Comparison of ENCODE assay signal across 20 cellular contexts in the genomic region with DNA sequence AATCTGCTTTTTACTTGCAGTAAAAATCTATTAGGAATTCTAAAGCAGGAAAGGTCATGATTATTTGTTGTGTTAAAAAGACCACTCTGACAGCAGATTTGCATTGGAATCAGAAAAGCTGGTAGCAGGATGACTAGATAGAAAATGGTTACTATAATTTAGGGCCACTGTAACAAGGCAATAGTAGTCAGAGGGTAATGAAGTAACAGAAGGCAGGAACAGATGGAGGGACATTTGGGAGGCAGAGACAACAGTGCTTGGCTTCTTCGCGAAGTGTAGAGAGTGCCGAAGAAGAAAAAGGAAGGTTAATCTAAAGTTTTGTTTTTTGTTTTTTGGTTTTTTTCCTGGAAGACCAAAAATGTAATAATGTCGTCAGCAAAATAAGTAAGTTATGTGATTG.
A peak's percentile ranks its signal among the peaks of the same experiment; 100 is the strongest.
DNase-seq lines count a peak whose midpoint lies in the region; ATAC-seq and TF ChIP-seq lines count a peak whose summit lies in the region.
"Had no signal": no experiment of that assay in that cellular context is flagged by ENCODE, and none has a peak within 500 bp of the region (broad histone marks: within the 10 kb centered on the region; RNA-seq: fewer than 3 reads in every experiment).

No MANE protein-coding gene starts in this region.

- no peak overlapping the region for H4K91ac ChIP-seq in H9 (ENCODE audit: insufficient read length, low read depth, low read length)

- no peaks in the 10 kb centered on the region for H4K20me1 ChIP-seq in H9 (ENCODE audit: control insufficient read depth, insufficient read depth, insufficient read length)
- H4K20me1 ChIP-seq in osteoblast (ENCODE audit: insufficient read depth, low read length): no peaks in the 10 kb centered on the region

- no peaks in the 10 kb centered on the region; a peak in 1 of 5 replicates for H3K9me3 Mint-ChIP-seq in H9

- H3K14ac ChIP-seq in H9 (ENCODE audit: insufficient read depth, low read length): no peak overlapping the region

- no CpG with 5 or more reads among the region's 4 CpGs for WGBS in H9 (ENCODE audit: extremely low coverage, insufficient read length, low lambda C conversion rate)

- H3K27ac ChIP-seq in H9 (ENCODE audit: insufficient read length, low read depth, low read length) (no peak overlapping the region), osteoblast (ENCODE audit: low read depth, low read length) (no peak overlapping the region)
- H3K27ac ChIP-seq: GM23248 had no signal

- no peak overlapping the region for H3K9ac ChIP-seq in H9 (ENCODE audit: extremely low read depth, insufficient read length, low read length)
- H3K9ac ChIP-seq: GM23248 had no signal

- no peak overlapping the region for H2BK20ac ChIP-seq in H9 (ENCODE audit: low read depth, low read length, poor library complexity, severe bottlenecking)

- DNase-seq in H9 (no peak), NCI-H446 (lab: John Stamatoyannopoulos, UW) (peak; percentile 78 to 85), cerebellar cortex (ENCODE audit: low spot score) (peak; percentile 96), osteoblast (ENCODE audit: insufficient read length, low spot score, missing footprints) (peak; percentile 34), SK-N-DZ (ENCODE audit: low spot score) (no peak)
- DNase-seq in activated CD8-positive, alpha-beta memory T cell treated with anti-CD3 and anti-CD28 coated beads for 24 hours: no peak
- DNase-seq: AML-193; DND-41; GM23248; Kasumi-1; MG63; NCI-H1048; NCI-H1436; NCI-H2029 treated with DMSO at 0.1 percent for 48 hours; NCI-H510A treated with DMSO at 0.1 percent for 48 hours; NK-92 treated with Interleukin-12 subunit alpha and Interleukin-12 subunit beta, amount 100 ng/mL, for 24 hours; SW 1271 had no signal

- H3K79me1 ChIP-seq in H9 (ENCODE audit: insufficient read depth, low read depth, low read length, poor library complexity, severe bottlenecking): no peaks in the 10 kb centered on the region

- no peaks in the 10 kb centered on the region for H3K9me3 ChIP-seq in H9 (ENCODE audit: control insufficient read depth, low read depth, low read length)
- H3K9me3 ChIP-seq in osteoblast (ENCODE audit: low read depth, low read length): no peaks in the 10 kb centered on the region
- H3K9me3 ChIP-seq: MG63 had no signal

- no peak overlapping the region for H3K56ac ChIP-seq in H9 (ENCODE audit: insufficient read length, low read depth, low read length)

- no peak overlapping the region for H3K4me3 Mint-ChIP-seq in H9
- H3K4me3 Mint-ChIP-seq: CD14-positive monocyte had no signal

- H3K36me3 Mint-ChIP-seq in H9 (ENCODE audit: insufficient read depth in 1 of 3, low read depth in 3 of 3): no peaks in the 10 kb centered on the region
- H3K36me3 Mint-ChIP-seq: CD14-positive monocyte had no signal

- no peaks in the 10 kb centered on the region for H3K79me2 ChIP-seq in H9 (ENCODE audit: insufficient read depth, low read length)
- H3K79me2 ChIP-seq in osteoblast (ENCODE audit: insufficient read depth, low read length): no peaks in the 10 kb centered on the region

- no peak overlapping the region for H2BK15ac ChIP-seq in H9 (ENCODE audit: low read depth, low read length)

- H3K18ac ChIP-seq in H9 (ENCODE audit: insufficient read length, low read depth, low read length): no peak overlapping the region

- H3K4me2 ChIP-seq in H9 (ENCODE audit: insufficient read depth, insufficient read length, low read length) (no peak overlapping the region), osteoblast (ENCODE audit: insufficient read depth, low read length) (no peak overlapping the region)

- H3T11ph ChIP-seq in H9 (ENCODE audit: low read length): no peak overlapping the region

- H2BK12ac ChIP-seq in H9 (ENCODE audit: insufficient read length, low read depth, low read length): no peak overlapping the region

- H3K4me3 ChIP-seq in osteoblast (ENCODE audit: insufficient read depth, low read length): no peak overlapping the region
- H3K4me3 ChIP-seq: GM23248, MG63 had no signal

- peak overlapping the region in 2 of 3 experiments; percentile 16; a peak in 2 of 7 replicates for H3K27ac Mint-ChIP-seq in H9
- H3K27ac Mint-ChIP-seq: CD14-positive monocyte had no signal

- H2AK5ac ChIP-seq in H9 (ENCODE audit: insufficient read length, low read length): no peak overlapping the region

- no peak overlapping the region for H4K5ac ChIP-seq in H9 (ENCODE audit: insufficient read length, low read depth, low read length)

- H3K4ac ChIP-seq in H9 (ENCODE audit: low read depth, low read length): no peak overlapping the region

- TF ChIP-seq CTCF in H9 (conservative IDR thresholded peaks at IDR 0.05) (no peak), osteoblast (IDR thresholded peaks at IDR 0.05; ENCODE audit: extremely low read depth, low read depth, low read length) (no peak)

- no peaks in the 10 kb centered on the region for H3K27me3 Mint-ChIP-seq in H9 (ENCODE audit: low read depth)

- no peaks in the 10 kb centered on the region; the same call in 1 of the 2 replicates for H3K4me1 ChIP-seq in H9 (ENCODE audit: insufficient read depth, low read length)
- H3K4me1 ChIP-seq in osteoblast (ENCODE audit: insufficient read depth, low read length): peaks cover 6% of the 10 kb centered on the region

- H2BK5ac ChIP-seq in H9 (ENCODE audit: insufficient read length, low read length): no peak overlapping the region

- H3K27me3 ChIP-seq in H9 (ENCODE audit: insufficient read depth, low read length) (no peaks in the 10 kb centered on the region), osteoblast (ENCODE audit: insufficient read depth, low read length) (no peaks in the 10 kb centered on the region)
- H3K27me3 ChIP-seq: MG63 had no signal

- no peak overlapping the region for H2BK120ac ChIP-seq in H9 (ENCODE audit: low read depth, low read length, poor library complexity, severe bottlenecking)

- H3K36me3 ChIP-seq in osteoblast (ENCODE audit: insufficient read depth, low read length): no peaks in the 10 kb centered on the region
- H3K36me3 ChIP-seq: MG63 had no signal

- peaks cover 14% of the 10 kb centered on the region in 2 experiments for H3K4me1 Mint-ChIP-seq in H9
- H3K4me1 Mint-ChIP-seq: CD14-positive monocyte had no signal

- H3K23ac ChIP-seq in H9 (ENCODE audit: insufficient read length, low read depth, low read length): no peak overlapping the region

- H2AFZ ChIP-seq in H9 (ENCODE audit: low read length) (no peak overlapping the region), osteoblast (ENCODE audit: low read length) (no peak overlapping the region)
- H2AFZ ChIP-seq: GM23248 had no signal

- H4K8ac ChIP-seq in H9 (replicated peaks; ENCODE audit: insufficient read length, low read depth, low read length): no peak overlapping the region

- no peaks in the 10 kb centered on the region for H3K23me2 ChIP-seq in H9 (ENCODE audit: insufficient read length, low read depth, low read length, poor library complexity, severe bottlenecking)

- no peak for ATAC-seq in GM21576 (IDR thresholded peaks at IDR 0.05; ENCODE audit: unreplicated experiment)
- ATAC-seq: Right ventricle myocardium inferior had no signal

Comparison
In these comparisons a context has a peak if more than half of its experiments do, and no peak if none do; other contexts are left out.
1. DNase-seq: peak in NCI-H446 (2 of 2), cerebellar cortex (single experiment) and osteoblast (single experiment); none in H9 (single experiment), SK-N-DZ (single experiment) and activated CD8-positive, alpha-beta memory T cell treated with anti-CD3 and anti-CD28 coated beads for 24 hours (single experiment).